Comparison of ENCODE assay signal across 20 cellular contexts in the genomic region with DNA sequence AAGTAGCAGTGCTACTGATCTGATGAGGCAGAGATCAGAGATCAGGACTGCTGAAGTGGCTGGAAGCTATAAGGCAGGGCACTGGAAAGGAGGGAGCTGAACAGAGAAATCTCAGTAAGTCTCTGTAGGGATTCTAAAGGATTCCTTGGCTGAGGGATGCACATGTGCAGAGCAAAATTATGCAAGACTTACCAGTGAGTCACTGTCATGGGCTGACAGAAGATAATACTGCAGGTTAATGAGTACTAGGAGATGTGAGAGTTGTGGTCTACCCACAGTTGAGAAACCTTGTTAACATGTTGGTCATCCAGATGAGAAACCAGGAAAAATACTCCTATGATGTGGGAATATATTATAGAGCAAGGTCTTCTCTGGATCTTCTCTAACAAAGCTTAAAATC.
DNase-seq lines count a peak whose midpoint lies in the region; ATAC-seq, FAIRE-seq and TF ChIP-seq lines count a peak whose summit lies in the region.
"Had no signal": no experiment of that assay in that cellular context is flagged by ENCODE, and none has a peak within 500 bp of the region (broad histone marks: within the 10 kb centered on the region; RNA-seq: fewer than 3 reads in every experiment).

No MANE protein-coding gene starts in this region.

- H3F3A ChIP-seq in GM23338 (replicated peaks; ENCODE audit: low read depth) = no peaks in the 10 kb centered on the region

- no peaks in the 10 kb centered on the region for H3K27me3 Mint-ChIP-seq in GM23338 (ENCODE audit: insufficient read depth, low read depth, poor library complexity)
- H3K27me3 Mint-ChIP-seq: activated CD4-positive, alpha-beta memory T cell treated with anti-CD3 and anti-CD28 coated beads, Interleukin-2, amount 10 ng/mL, durations not matched to agents 7 days and 5 days had no signal

- no peak for TF ChIP-seq RAD21 in A549 (conservative IDR thresholded peaks at IDR 0.05 in 1 of 2, IDR thresholded peaks at IDR 0.05 in 1 of 2)

- CTCF ChIA-PET in A549 (lab: Yijun Ruan, JAX) = interaction anchor here (1.7 kb wide), 1 partner anchor 14 kb away, joined by 4 read pairs; no protein-coding TSS in a partner anchor

- FAIRE-seq in A549 (lab: Jason Lieb, UNC) = no peak
- FAIRE-seq: endometrium had no signal

- H3K27ac ChIP-seq in A549 (0 out of 6 replicates have a peak overlapping the region, but pooled peaks of 1 of the 2 experiments have one; percentile 29), body of pancreas (no peak overlapping the region), GM23338 (ENCODE audit: low read depth) (no peak overlapping the region)
- H3K27ac ChIP-seq: foreskin keratinocyte, SJSA1 had no signal

- no peak overlapping the region for H3K4me3 Mint-ChIP-seq in GM23338
- H3K4me3 Mint-ChIP-seq: activated B cell treated with CpG ODN at 0.5 μM for 24 hours; activated CD4-positive, alpha-beta memory T cell treated with anti-CD3 and anti-CD28 coated beads, Interleukin-2, amount 10 ng/mL, durations not matched to agents 7 days and 5 days; activated naive CD4-positive, alpha-beta T cell treated with anti-CD3 and anti-CD28 coated beads for 36 hours; CD14-positive monocyte had no signal

- H3K36me3 ChIP-seq in body of pancreas (replicated peaks in 1 of 2; ENCODE audit: insufficient read depth in 1 of 2, low read depth in 2 of 2) (no peaks in the 10 kb centered on the region), kidney epithelial cell (ENCODE audit: control insufficient read depth, insufficient read depth, low read length) (no peaks in the 10 kb centered on the region), GM23338 (ENCODE audit: insufficient read depth) (no peaks in the 10 kb centered on the region)
- H3K36me3 ChIP-seq: SJSA1 had no signal

- no peaks in the 10 kb centered on the region for H3K9me2 ChIP-seq in GM23338 (ENCODE audit: insufficient read depth)

- H3K27me3 ChIP-seq in body of pancreas (no peaks in the 10 kb centered on the region), kidney epithelial cell (ENCODE audit: control insufficient read depth, insufficient read depth, low read length) (no peaks in the 10 kb centered on the region), GM23338 (ENCODE audit: insufficient read depth) (no peaks in the 10 kb centered on the region)
- H3K27me3 ChIP-seq: foreskin keratinocyte, SJSA1 had no signal

- peak overlapping the region; percentile 32; the same call in 2 of the 3 replicates for H3K4me2 ChIP-seq in A549
- no peak overlapping the region for H3K4me2 ChIP-seq in GM23338

- 0 out of 3 replicates have a peak, but pooled peaks cover 2% of the 10 kb centered on the region for H3K9me3 Mint-ChIP-seq in GM23338
- H3K9me3 Mint-ChIP-seq: activated naive CD4-positive, alpha-beta T cell treated with anti-CD3 and anti-CD28 coated beads for 36 hours had no signal

- H4K20me1 ChIP-seq in GM23338 (replicated peaks; ENCODE audit: insufficient read depth) = no peaks in the 10 kb centered on the region

- peaks cover 5% of the 10 kb centered on the region; the same call in 1 of the 3 replicates for H3K4me1 ChIP-seq in A549
- no peaks in the 10 kb centered on the region for H3K4me1 ChIP-seq in body of pancreas
- H3K4me1 ChIP-seq in GM23338 (ENCODE audit: insufficient read depth) = no peaks in the 10 kb centered on the region
- H3K4me1 ChIP-seq: foreskin keratinocyte, SJSA1 had no signal

- TF ChIP-seq CTCF in A549 (IDR thresholded peaks at IDR 0.05) (no peak), body of pancreas (IDR thresholded peaks at IDR 0.05) (no peak), kidney epithelial cell (IDR thresholded peaks at IDR 0.05; ENCODE audit: insufficient read depth, low read length, poor library complexity, severe bottlenecking) (no peak), GM23338 (conservative IDR thresholded peaks at IDR 0.05; ENCODE audit: low read depth in 2 of 2) (no peak)

- TF ChIP-seq POLR2A in A549 (IDR thresholded peaks at IDR 0.05; ENCODE audit: low read length) (no peak), body of pancreas (IDR thresholded peaks at IDR 0.05) (no peak)

- TF ChIP-seq EP300 in A549 (IDR thresholded peaks at IDR 0.05) = no peak

- ATAC-seq in A549 (peak; percentile 39 to 88; a peak in 5 of 6 replicates), body of pancreas (peak; percentile 35), GM23338 (no peak), HG03280 (IDR thresholded peaks at IDR 0.05; ENCODE audit: unreplicated experiment) (no peak)
- ATAC-seq: foreskin keratinocyte, left colon had no signal

- intact Hi-C loops in body of pancreas (cut with DNase I) = no loop called here

- H3K4me3 ChIP-seq in A549 = no peak overlapping the region
- H3K4me3 ChIP-seq in body of pancreas = no peak overlapping the region
- no peak overlapping the region for H3K4me3 ChIP-seq in kidney epithelial cell (ENCODE audit: low read depth, low read length)
- no peak overlapping the region for H3K4me3 ChIP-seq in GM23338
- H3K4me3 ChIP-seq: SJSA1 had no signal

- H3K4me1 Mint-ChIP-seq in GM23338 = no peaks in the 10 kb centered on the region
- H3K4me1 Mint-ChIP-seq: activated B cell treated with CpG ODN at 0.5 μM for 24 hours; activated CD4-positive, alpha-beta memory T cell treated with anti-CD3 and anti-CD28 coated beads, Interleukin-2, amount 10 ng/mL, durations not matched to agents 7 days and 5 days; CD14-positive monocyte had no signal

- no peaks in the 10 kb centered on the region for H3K9me3 ChIP-seq in A549
- H3K9me3 ChIP-seq in body of pancreas = no peaks in the 10 kb centered on the region
- H3K9me3 ChIP-seq: SJSA1 had no signal

- DNase-seq in A549 (ENCODE audit: low read depth in 1 of 2, low spot score in 1 of 2) = peak in 1 of 2 experiments; percentile 37
- peak; percentile 43 for DNase-seq in HT1080 (ENCODE audit: low read depth)
- no peak for DNase-seq in body of pancreas
- DNase-seq in kidney epithelial cell (ENCODE audit: low read depth) = peak; percentile 97
- DNase-seq in GM23338 (ENCODE audit: low spot score) = no peak
- DNase-seq in cerebellar cortex (ENCODE audit: low spot score) = no peak
- no peak for DNase-seq in activated T-cell treated with anti-CD3 and anti-CD28 coated beads, Interleukin-2, amount 50 U/mL, for 48 hours
- DNase-seq: activated B cell treated with CpG ODN at 0.5 μM for 24 hours; activated CD4-positive, alpha-beta memory T cell treated with anti-CD3 and anti-CD28 coated beads, Interleukin-2, amount 10 ng/mL, durations not matched to agents 7 days and 5 days; activated naive CD4-positive, alpha-beta T cell treated with anti-CD3 and anti-CD28 coated beads for 36 hours; activated T-cell treated with anti-CD3 and anti-CD28 coated beads, Interleukin-2, amount 50 U/mL, for 1 hour; cortex of kidney; DMS53; left colon; NCI-H1105 had no signal

- H2AFZ ChIP-seq in GM23338 = no peak overlapping the region

- H3K27ac Mint-ChIP-seq in GM23338 = no peak overlapping the region
- H3K27ac Mint-ChIP-seq: activated B cell treated with CpG ODN at 0.5 μM for 24 hours; activated CD4-positive, alpha-beta memory T cell treated with anti-CD3 and anti-CD28 coated beads, Interleukin-2, amount 10 ng/mL, durations not matched to agents 7 days and 5 days; activated naive CD4-positive, alpha-beta T cell treated with anti-CD3 and anti-CD28 coated beads for 36 hours; CD14-positive monocyte had no signal

- peaks cover 3% of the 10 kb centered on the region; the same call in 1 of the 3 replicates for H3K36me3 Mint-ChIP-seq in GM23338 (ENCODE audit: low read depth)
- H3K36me3 Mint-ChIP-seq: CD14-positive monocyte had no signal

- POLR2A ChIA-PET in A549 (lab: Yijun Ruan, JAX) = no interaction called here

- H3K79me2 ChIP-seq in GM23338 (replicated peaks; ENCODE audit: insufficient read depth) = no peaks in the 10 kb centered on the region

TF ChIP-seq in A549, 52 proteins besides CTCF, POLR2A, EP300 and RAD21:
- no peak for TF ChIP-seq ZFP36 (IDR thresholded peaks at IDR 0.05; ENCODE audit: borderline replicate concordance, partially characterized antibody)
- TF ChIP-seq FOSL2 (IDR thresholded peaks at IDR 0.05) = no peak
- TF ChIP-seq FOSL2 (CRISPR knock-in tag; IDR thresholded peaks at IDR 0.05) = peak; percentile 40; the same call in 1 of the 2 replicates
- TF ChIP-seq, protein P1, sequence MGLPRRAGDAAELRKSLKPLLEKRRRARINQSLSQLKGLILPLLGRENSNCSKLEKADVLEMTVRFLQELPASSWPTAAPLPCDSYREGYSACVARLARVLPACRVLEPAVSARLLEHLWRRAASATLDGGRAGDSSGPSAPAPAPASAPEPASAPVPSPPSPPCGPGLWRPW (IDR thresholded peaks at IDR 0.05) = 0 out of 2 replicates have a peak, but pooled peaks have one; percentile 24
- TF ChIP-seq CEBPB (IDR thresholded peaks at IDR 0.05) = peak; percentile 61 to 71

TF ChIP-seq in GM23338, 12 proteins besides CTCF, POLR2A, EP300 and RAD21 (continues in another document):
- TF ChIP-seq JUNB (IDR thresholded peaks at IDR 0.05; ENCODE audit: unreplicated experiment) (no peak), STAT1 (IDR thresholded peaks at IDR 0.05; ENCODE audit: unreplicated experiment) (no peak)
- TF ChIP-seq, protein P2, sequence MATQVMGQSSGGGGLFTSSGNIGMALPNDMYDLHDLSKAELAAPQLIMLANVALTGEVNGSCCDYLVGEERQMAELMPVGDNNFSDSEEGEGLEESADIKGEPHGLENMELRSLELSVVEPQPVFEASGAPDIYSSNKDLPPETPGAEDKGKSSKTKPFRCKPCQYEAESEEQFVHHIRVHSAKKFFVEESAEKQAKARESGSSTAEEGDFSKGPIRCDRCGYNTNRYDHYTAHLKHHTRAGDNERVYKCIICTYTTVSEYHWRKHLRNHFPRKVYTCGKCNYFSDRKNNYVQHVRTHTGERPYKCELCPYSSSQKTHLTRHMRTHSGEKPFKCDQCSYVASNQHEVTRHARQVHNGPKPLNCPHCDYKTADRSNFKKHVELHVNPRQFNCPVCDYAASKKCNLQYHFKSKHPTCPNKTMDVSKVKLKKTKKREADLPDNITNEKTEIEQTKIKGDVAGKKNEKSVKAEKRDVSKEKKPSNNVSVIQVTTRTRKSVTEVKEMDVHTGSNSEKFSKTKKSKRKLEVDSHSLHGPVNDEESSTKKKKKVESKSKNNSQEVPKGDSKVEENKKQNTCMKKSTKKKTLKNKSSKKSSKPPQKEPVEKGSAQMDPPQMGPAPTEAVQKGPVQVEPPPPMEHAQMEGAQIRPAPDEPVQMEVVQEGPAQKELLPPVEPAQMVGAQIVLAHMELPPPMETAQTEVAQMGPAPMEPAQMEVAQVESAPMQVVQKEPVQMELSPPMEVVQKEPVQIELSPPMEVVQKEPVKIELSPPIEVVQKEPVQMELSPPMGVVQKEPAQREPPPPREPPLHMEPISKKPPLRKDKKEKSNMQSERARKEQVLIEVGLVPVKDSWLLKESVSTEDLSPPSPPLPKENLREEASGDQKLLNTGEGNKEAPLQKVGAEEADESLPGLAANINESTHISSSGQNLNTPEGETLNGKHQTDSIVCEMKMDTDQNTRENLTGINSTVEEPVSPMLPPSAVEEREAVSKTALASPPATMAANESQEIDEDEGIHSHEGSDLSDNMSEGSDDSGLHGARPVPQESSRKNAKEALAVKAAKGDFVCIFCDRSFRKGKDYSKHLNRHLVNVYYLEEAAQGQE (IDR thresholded peaks at IDR 0.05; ENCODE audit: unreplicated experiment) = no peak

Comparison
In these comparisons a context has a peak if more than half of its experiments do, and no peak if none do; other contexts are left out.
1. ATAC-seq: peak in A549 (2 of 2) and body of pancreas (single experiment); none in GM23338 (single experiment) and HG03280 (single experiment).
2. DNase-seq: peak in HT1080 (single experiment) and kidney epithelial cell (single experiment); none in body of pancreas (0 of 4), GM23338 (single experiment), cerebellar cortex (single experiment) and activated T-cell treated with anti-CD3 and anti-CD28 coated beads, Interleukin-2, amount 50 U/mL, for 48 hours (0 of 2).